ENCODE assay signal across 1 cellular context in the genomic region with DNA sequence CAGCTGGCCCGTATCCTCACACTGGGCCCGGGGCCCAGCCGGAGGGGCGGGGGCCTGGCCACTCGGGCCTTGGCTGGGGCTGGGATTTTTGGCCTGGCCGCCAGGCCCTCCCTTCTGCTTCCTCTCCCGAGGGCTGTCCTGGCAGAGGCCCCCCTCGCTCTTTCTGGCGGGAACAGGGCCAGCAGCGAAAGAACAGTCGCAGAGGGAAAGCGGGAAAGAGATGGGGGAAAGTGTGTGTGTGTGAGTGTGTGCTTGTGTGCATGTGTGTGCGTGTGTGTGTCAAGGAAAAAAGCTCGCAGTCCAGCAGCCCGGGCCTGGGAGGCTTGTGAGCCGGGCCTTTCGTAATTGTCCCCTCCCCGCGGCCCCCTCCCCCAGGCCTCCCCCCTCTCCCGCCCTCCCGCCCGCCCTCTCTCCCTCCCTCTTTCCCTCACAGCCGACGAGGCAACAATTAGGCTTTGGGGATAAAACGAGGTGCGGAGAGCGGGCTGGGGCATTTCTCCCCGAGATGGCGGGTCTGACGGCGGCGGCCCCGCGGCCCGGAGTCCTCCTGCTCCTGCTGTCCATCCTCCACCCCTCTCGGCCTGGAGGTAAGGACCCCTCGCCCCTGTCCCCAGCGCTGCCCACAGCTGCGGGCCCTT.
TF ChIP-seq lines count a peak whose summit lies in the region.

A gene (plus strand): TSS at position 491 of the 638 bp plus-strand sequence. CDS start 15 bp downstream, at position 506.

TF ChIP-seq in H1, 55 proteins besides CTCF, POLR2A, EP300 and RAD21:
- TF ChIP-seq, protein P1, sequence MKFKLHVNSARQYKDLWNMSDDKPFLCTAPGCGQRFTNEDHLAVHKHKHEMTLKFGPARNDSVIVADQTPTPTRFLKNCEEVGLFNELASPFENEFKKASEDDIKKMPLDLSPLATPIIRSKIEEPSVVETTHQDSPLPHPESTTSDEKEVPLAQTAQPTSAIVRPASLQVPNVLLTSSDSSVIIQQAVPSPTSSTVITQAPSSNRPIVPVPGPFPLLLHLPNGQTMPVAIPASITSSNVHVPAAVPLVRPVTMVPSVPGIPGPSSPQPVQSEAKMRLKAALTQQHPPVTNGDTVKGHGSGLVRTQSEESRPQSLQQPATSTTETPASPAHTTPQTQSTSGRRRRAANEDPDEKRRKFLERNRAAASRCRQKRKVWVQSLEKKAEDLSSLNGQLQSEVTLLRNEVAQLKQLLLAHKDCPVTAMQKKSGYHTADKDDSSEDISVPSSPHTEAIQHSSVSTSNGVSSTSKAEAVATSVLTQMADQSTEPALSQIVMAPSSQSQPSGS (IDR thresholded peaks at IDR 0.05; ENCODE audit: low read length) = no peak
- TF ChIP-seq CBX8 (IDR thresholded peaks at IDR 0.05; ENCODE audit: borderline replicate concordance, low read depth, low read length) (no peak), RBBP5 (IDR thresholded peaks at IDR 0.05; ENCODE audit: borderline replicate concordance, low read depth, low read length) (no peak), HDAC2 (IDR thresholded peaks at IDR 0.05; ENCODE audit: borderline replicate concordance in 1 of 2, low read depth in 2 of 2, low read length in 2 of 2) (no peak)
- TF ChIP-seq, protein P2, sequence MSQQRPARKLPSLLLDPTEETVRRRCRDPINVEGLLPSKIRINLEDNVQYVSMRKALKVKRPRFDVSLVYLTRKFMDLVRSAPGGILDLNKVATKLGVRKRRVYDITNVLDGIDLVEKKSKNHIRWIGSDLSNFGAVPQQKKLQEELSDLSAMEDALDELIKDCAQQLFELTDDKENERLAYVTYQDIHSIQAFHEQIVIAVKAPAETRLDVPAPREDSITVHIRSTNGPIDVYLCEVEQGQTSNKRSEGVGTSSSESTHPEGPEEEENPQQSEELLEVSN (IDR thresholded peaks at IDR 0.05) = peak; percentile 87
- TF ChIP-seq, protein P3, sequence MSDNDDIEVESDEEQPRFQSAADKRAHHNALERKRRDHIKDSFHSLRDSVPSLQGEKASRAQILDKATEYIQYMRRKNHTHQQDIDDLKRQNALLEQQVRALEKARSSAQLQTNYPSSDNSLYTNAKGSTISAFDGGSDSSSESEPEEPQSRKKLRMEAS (IDR thresholded peaks at IDR 0.05) = peak; percentile 15; the same call in 1 of the 2 replicates
